In the genomic region with DNA sequence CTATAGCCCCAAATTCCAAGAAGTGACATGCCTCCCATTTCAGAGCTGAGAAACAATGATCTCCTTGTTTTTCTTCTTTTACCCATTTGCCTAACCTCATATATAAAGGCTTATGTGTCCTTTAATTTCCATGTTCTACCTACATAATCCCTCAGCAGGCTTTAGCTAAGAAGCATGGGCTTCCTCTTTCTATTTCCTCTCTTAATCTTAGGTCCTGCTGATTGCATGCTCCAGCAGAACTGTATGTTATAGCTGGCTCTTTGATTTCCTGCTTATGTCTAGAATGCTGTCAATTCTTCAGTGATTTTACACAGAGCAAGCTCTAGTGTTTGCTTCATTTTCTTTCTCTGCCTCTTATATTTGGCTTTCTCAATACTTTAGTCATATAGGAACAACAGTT, we compare ENCODE assay signal across 22 cellular contexts.
DNase-seq lines count a peak whose midpoint lies in the region; ATAC-seq and TF ChIP-seq lines count a peak whose summit lies in the region.
"Had no signal": no experiment of that assay in that cellular context is flagged by ENCODE, and none has a peak within 500 bp of the region (broad histone marks: within the 10 kb centered on the region; RNA-seq: fewer than 3 reads in every experiment).

No MANE protein-coding gene starts in this region.

- no peaks in the 10 kb centered on the region for H3K27me3 ChIP-seq in OCI-LY3 (ENCODE audit: low read depth, low read length)
- H3K27me3 ChIP-seq: heart right ventricle had no signal

- no peak overlapping the region for H2AFZ ChIP-seq in OCI-LY3 (ENCODE audit: low read depth, low read length)

- no peak overlapping the region for H3K4me3 ChIP-seq in OCI-LY3 (ENCODE audit: low read length)
- H3K4me3 ChIP-seq: cardiac muscle cell, heart right ventricle had no signal

- in situ Hi-C loops in G401 (cut with HindIII; ENCODE audit: low sequenced_read_pairs), result no loop called here

- H3K79me2 ChIP-seq in OCI-LY3 (ENCODE audit: low read length), result no peaks in the 10 kb centered on the region

- peaks cover 45% of the 10 kb centered on the region for H3K4me1 ChIP-seq in OCI-LY3 (ENCODE audit: low read length)

- intact Hi-C loops in Right ventricle myocardium inferior (cut with DNase I) (no loop called here), cardiac septum (cut with DNase I) (no loop called here)

- H3K36me3 ChIP-seq in OCI-LY3 (replicated peaks; ENCODE audit: low read depth, low read length), result no peaks in the 10 kb centered on the region
- H3K36me3 ChIP-seq: cardiac muscle cell, heart right ventricle had no signal

- H4K20me1 ChIP-seq in OCI-LY3 (ENCODE audit: insufficient read depth, low read length), result no peaks in the 10 kb centered on the region

- peak; percentile 46 for ATAC-seq in Right ventricle myocardium inferior
- no peak for ATAC-seq in GM21526 (IDR thresholded peaks at IDR 0.05; ENCODE audit: low FRiP score, unreplicated experiment)
- ATAC-seq: WTC11 had no signal

- peak overlapping the region; percentile 29; the same call in 1 of the 2 replicates for H3K27ac ChIP-seq in OCI-LY3 (ENCODE audit: low read length)
- H3K27ac ChIP-seq: cardiac muscle cell, heart right ventricle had no signal

- no peak for TF ChIP-seq CTCF in OCI-LY3 (IDR thresholded peaks at IDR 0.05; ENCODE audit: low read depth, low read length)

- no peaks in the 10 kb centered on the region for H3K9me3 ChIP-seq in OCI-LY3 (ENCODE audit: insufficient read depth, low read length)
- H3K9me3 ChIP-seq: heart right ventricle had no signal

- no peak for DNase-seq in Right ventricle myocardium inferior (ENCODE audit: missing footprints)
- no peak for DNase-seq in cardiac septum (ENCODE audit: low spot score)
- DNase-seq in globus pallidus (ENCODE audit: low spot score), result peak; percentile 10
- DNase-seq in G401 (ENCODE audit: low spot score), result no peak
- DNase-seq in HuH-7 (ENCODE audit: low spot score), result no peak
- no peak for DNase-seq in DMS153 treated with DMSO at 0.1 percent for 48 hours (lab: John Stamatoyannopoulos, UW; ENCODE audit: unreplicated experiment)
- DNase-seq: activated CD4-positive, alpha-beta memory T cell treated with anti-CD3 and anti-CD28 coated beads, Interleukin-2, amount 10 ng/mL, durations not matched to agents 7 days and 5 days; activated naive CD4-positive, alpha-beta T cell; amygdala; C1 segment of cervical spinal cord; DMS 273 treated with DMSO at 0.1 percent for 48 hours; GF-D8; heart right ventricle; NCI-H187 treated with DMSO at 0.1 percent for 48 hours; NCI-H345; occipital lobe; stimulated activated CD4-positive, alpha-beta T cell treated with anti-CD3 and anti-CD28 coated beads, Interleukin-12 subunit alpha, Interleukin-12 subunit beta, amount 100 ng/mL, for 4 hours; T-helper 2 cell had no signal

- H3K4me2 ChIP-seq in OCI-LY3 (ENCODE audit: low read length), result peak overlapping the region; percentile 27

- no peak overlapping the region for H3K9ac ChIP-seq in OCI-LY3 (ENCODE audit: low read length)
